In genomic region chr2:80259292-80259691, GRCh38 we compare ENCODE assay signal across 19 cellular contexts. TPM values are rescaled to one million over a fixed set of nuclear protein-coding genes. Genes with fewer than 3 reads are reported as not detected.
"Had no signal": no experiment of that assay in that cellular context is flagged by ENCODE, and none has a peak within 500 bp of the region (broad histone marks: within the 10 kb centered on the region; RNA-seq: fewer than 3 reads in every experiment).

No MANE protein-coding gene starts in this region.

- DNase-seq: KBM-7, MG63, NCI-H1092 treated with DMSO at 0.1 percent for 48 hours, NCI-H1436, NCI-H187, NCI-H2029, NCI-H2081 treated with DMSO at 0.1 percent for 48 hours, NCI-H226, NCI-H446, NCI-H510A, NCI-H524 treated with DMSO at 0.1 percent for 48 hours, NCI-H69, NCI-H774, RPMI8226, SHP77, T-helper 1 cell had no signal

- H3K9me3 ChIP-seq: MG63 had no signal

- H3K27ac ChIP-seq: HL-60 had no signal

- ATAC-seq: SK-N-SH treated with all-trans-retinoic acid at 6 μM for 48 hours had no signal

- H3K4me3 ChIP-seq: MG63 had no signal

- H3K36me3 ChIP-seq: MG63 had no signal

- H3K27me3 ChIP-seq: MG63 had no signal

RNA-seq across cellular contexts. Expression of gene LRRTM1, which starts 45.3 kb away (rescaled TPM):
- total RNA-seq: SK-MEL-5 had no signal
